16 cellular contexts compared by ENCODE assay signal in the genomic region with DNA sequence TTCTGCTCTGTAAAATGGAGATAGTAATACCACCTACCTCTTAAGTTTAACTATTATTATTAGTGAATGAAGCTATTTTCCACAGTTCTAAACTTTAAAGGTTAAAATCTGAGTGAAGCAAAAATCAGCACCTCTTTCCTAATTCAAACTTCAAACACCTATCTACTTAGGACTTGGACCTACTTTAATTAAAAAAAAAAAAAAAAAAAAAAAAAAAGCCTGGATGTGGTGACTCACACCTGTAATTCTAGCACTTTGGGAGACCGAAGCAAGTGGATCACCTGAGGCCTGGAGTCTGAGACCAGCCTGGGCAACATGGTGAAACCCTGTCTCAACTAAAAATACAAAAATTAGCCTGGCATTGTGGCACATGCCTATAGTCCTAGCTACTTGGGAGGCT. TPM values are rescaled to one million over a fixed set of nuclear protein-coding genes. Genes with fewer than 3 reads are reported as not detected.
DNase-seq lines count a peak whose midpoint lies in the region; TF ChIP-seq lines count a peak whose summit lies in the region.
"Had no signal": no experiment of that assay in that cellular context is flagged by ENCODE, and none has a peak within 500 bp of the region (broad histone marks: within the 10 kb centered on the region; RNA-seq: fewer than 3 reads in every experiment).

No MANE protein-coding gene starts in this region.

- no peak overlapping the region for H2BK5ac ChIP-seq in mesendoderm (ENCODE audit: low read length)
- no peak overlapping the region for H2BK5ac ChIP-seq in neuronal stem cell (ENCODE audit: low read length)

- no peak overlapping the region for H4K8ac ChIP-seq in mesendoderm (ENCODE audit: low read depth, low read length)
- H4K8ac ChIP-seq in neuronal stem cell (ENCODE audit: low read depth, low read length): no peak overlapping the region

- H3K18ac ChIP-seq in mesendoderm (ENCODE audit: low read length) (no peak overlapping the region), neuronal stem cell (ENCODE audit: low read length) (no peak overlapping the region)

- TF ChIP-seq CTCF in cardiac muscle cell (IDR thresholded peaks at IDR 0.05; ENCODE audit: low read depth, low read length): no peak
- no peak for TF ChIP-seq CTCF in MM.1S (IDR thresholded peaks at IDR 0.05; ENCODE audit: low read length)

- DNase-seq in cardiac muscle cell (ENCODE audit: low read depth in 1 of 2, low spot score in 1 of 2) (no peak), cardiac septum (ENCODE audit: low spot score) (no peak), MM.1S (no peak), mesendoderm (peak; percentile 53), neuronal stem cell (ENCODE audit: low spot score) (no peak), GM19240 (ENCODE audit: insufficient read length, low spot score) (no peak), retina (no peak)
- DNase-seq: GF-D8, GM23248, HCEC 1CT, KBM-7, NCI-H1092, NCI-H146, NCI-H2081 treated with DMSO at 0.1 percent for 48 hours, NCI-H510A, NCI-H774 had no signal

- H3K56ac ChIP-seq in mesendoderm (ENCODE audit: low read length): no peak overlapping the region

- H3K9me3 ChIP-seq in cardiac muscle cell (ENCODE audit: low read depth): no peaks in the 10 kb centered on the region
- H3K9me3 ChIP-seq in MM.1S (replicated peaks; ENCODE audit: insufficient read depth, low read length): no peaks in the 10 kb centered on the region
- peaks cover 2 to 15% of the 10 kb centered on the region in 2 donors for H3K9me3 ChIP-seq in neuronal stem cell (replicated peaks in 1 of 2; ENCODE audit: control insufficient read depth in 2 of 2, insufficient read depth in 1 of 2, low read depth in 1 of 2, low read length in 2 of 2)

- H3K79me2 ChIP-seq in MM.1S (ENCODE audit: low read length) (peaks cover 35% of the 10 kb centered on the region), mesendoderm (ENCODE audit: control insufficient read depth, insufficient read depth, low read length) (peaks cover 44% of the 10 kb centered on the region)

- no peak overlapping the region for H4K91ac ChIP-seq in neuronal stem cell (ENCODE audit: low read depth, low read length, poor library complexity)

- H2AK5ac ChIP-seq in mesendoderm (ENCODE audit: low read length) (no peak overlapping the region), neuronal stem cell (ENCODE audit: low read depth, low read length) (no peak overlapping the region)

- H3F3A ChIP-seq in MM.1S (ENCODE audit: insufficient read depth, low read length): peaks cover 19% of the 10 kb centered on the region

- H4K5ac ChIP-seq in mesendoderm (ENCODE audit: low read length): no peak overlapping the region

- H2AFZ ChIP-seq in MM.1S (ENCODE audit: low read length): no peak overlapping the region
- no peak overlapping the region for H2AFZ ChIP-seq in neuronal stem cell (ENCODE audit: low read length)
- H2AFZ ChIP-seq: GM23248 had no signal

- H3K4me2 ChIP-seq in MM.1S (ENCODE audit: low read depth, low read length) (peak overlapping the region; percentile 30), mesendoderm (ENCODE audit: low read length) (no peak overlapping the region), neuronal stem cell (ENCODE audit: insufficient read depth, low read length, poor library complexity, severe bottlenecking) (no peak overlapping the region)

- no peaks in the 10 kb centered on the region for H4K20me1 ChIP-seq in MM.1S (ENCODE audit: insufficient read depth, low read length)

- intact Hi-C loops in cardiac septum (cut with DNase I): no loop called here

- no peak overlapping the region for H2BK120ac ChIP-seq in mesendoderm (ENCODE audit: low read depth, low read length)
- H2BK120ac ChIP-seq in neuronal stem cell (ENCODE audit: low read depth, low read length): no peak overlapping the region

- H3K4me3 ChIP-seq in cardiac muscle cell (no peak overlapping the region), MM.1S (ENCODE audit: low read length) (no peak overlapping the region), mesendoderm (ENCODE audit: low read length) (no peak overlapping the region), neuronal stem cell (ENCODE audit: low read length in 2 of 2) (no peak overlapping the region)
- H3K4me3 ChIP-seq: GM23248 had no signal

- no peak overlapping the region for H3K9ac ChIP-seq in MM.1S (ENCODE audit: low read length)
- no peak overlapping the region for H3K9ac ChIP-seq in mesendoderm (ENCODE audit: low read length)
- H3K9ac ChIP-seq in neuronal stem cell (ENCODE audit: low read depth, low read length, poor library complexity): no peak overlapping the region
- H3K9ac ChIP-seq: GM23248 had no signal

- H3K4me1 ChIP-seq in cardiac muscle cell (ENCODE audit: low read depth) (peaks cover 23% of the 10 kb centered on the region), MM.1S (ENCODE audit: low read length) (peaks cover 25% of the 10 kb centered on the region), mesendoderm (ENCODE audit: control insufficient read depth, low read depth, low read length) (peaks cover 5% of the 10 kb centered on the region), neuronal stem cell (ENCODE audit: control insufficient read depth in 2 of 2, insufficient read depth in 1 of 2, low read depth in 1 of 2, low read length in 2 of 2) (peaks cover 2 to 4% of the 10 kb centered on the region in 2 donors)

- H3K14ac ChIP-seq in neuronal stem cell (ENCODE audit: low read length): no peak overlapping the region

- H3K36me3 ChIP-seq in cardiac muscle cell: no peaks in the 10 kb centered on the region
- no peaks in the 10 kb centered on the region for H3K36me3 ChIP-seq in MM.1S (replicated peaks; ENCODE audit: insufficient read depth, low read length)
- no peaks in the 10 kb centered on the region for H3K36me3 ChIP-seq in mesendoderm (ENCODE audit: control insufficient read depth, insufficient read depth, low read length)
- peaks cover 0 to 21% of the 10 kb centered on the region in 2 donors for H3K36me3 ChIP-seq in neuronal stem cell (replicated peaks in 1 of 2; ENCODE audit: control insufficient read depth in 2 of 2, insufficient read depth in 2 of 2, low read length in 2 of 2)

- H3K4ac ChIP-seq in mesendoderm (ENCODE audit: low read depth, low read length) (no peak overlapping the region), neuronal stem cell (ENCODE audit: low read length) (no peak overlapping the region)

- H3K27ac ChIP-seq in cardiac muscle cell (peak overlapping the region; percentile 13), MM.1S (ENCODE audit: low read length) (peak overlapping the region; percentile 13; the same call in 1 of the 2 replicates), mesendoderm (ENCODE audit: low read depth, low read length) (no peak overlapping the region), neuronal stem cell (replicated peaks; ENCODE audit: low read length) (no peak overlapping the region)
- H3K27ac ChIP-seq: GM23248 had no signal

- no peak overlapping the region for H2BK12ac ChIP-seq in neuronal stem cell (ENCODE audit: low read length)

- H2BK15ac ChIP-seq in mesendoderm (replicated peaks; ENCODE audit: low read depth): no peak overlapping the region
- no peak overlapping the region for H2BK15ac ChIP-seq in neuronal stem cell (ENCODE audit: low read length)

- WGBS in mesendoderm (ENCODE audit: extremely low coverage, insufficient coverage, low lambda C conversion rate): no CpG with 5 or more reads among the region's 1 CpG
- no CpG with 5 or more reads among the region's 1 CpG for WGBS in neuronal stem cell (ENCODE audit: extremely low coverage in 2 of 2, insufficient read length in 2 of 2, insufficient replicate concordance in 1 of 2), 2 donors

- H3K79me1 ChIP-seq in mesendoderm (ENCODE audit: low read length) (peaks cover 34% of the 10 kb centered on the region), neuronal stem cell (ENCODE audit: low read depth, low read length) (peaks cover 8% of the 10 kb centered on the region)

- H3K23ac ChIP-seq in mesendoderm (ENCODE audit: low read length) (no peak overlapping the region), neuronal stem cell (ENCODE audit: low read depth, low read length, poor library complexity) (no peak overlapping the region)

- H3K27me3 ChIP-seq in cardiac muscle cell: no peaks in the 10 kb centered on the region
- H3K27me3 ChIP-seq in MM.1S (replicated peaks; ENCODE audit: insufficient read depth, low read length): no peaks in the 10 kb centered on the region
- H3K27me3 ChIP-seq in mesendoderm (ENCODE audit: insufficient read depth, low read length, poor library complexity): peaks cover 2% of the 10 kb centered on the region
- no peaks in the 10 kb centered on the region for H3K27me3 ChIP-seq in neuronal stem cell (ENCODE audit: control insufficient read depth in 3 of 3, insufficient read depth in 3 of 3, low read depth in 1 of 3, low read length in 3 of 3)

- H3K9me2 ChIP-seq in MM.1S (replicated peaks; ENCODE audit: insufficient read depth, low read length): no peaks in the 10 kb centered on the region

RNA-seq across cellular contexts. Expression of a gene that starts 5.0 kb away (rescaled TPM):
- total RNA-seq in cardiac muscle cell (69.4 and 109 TPM in 2 replicates), cardiac septum (33.6 TPM)
- 52.6 and 61.2 TPM in 2 replicates for polyA plus RNA-seq in cardiac muscle cell
- polyA plus RNA-seq in mesendoderm (2013, experiment 1 of 2): 34.9 TPM
- 34.7 TPM for polyA plus RNA-seq in mesendoderm (2013, experiment 2 of 2)
- polyA plus RNA-seq in neuronal stem cell (2013, experiment 1 of 2): 50.1 TPM
- polyA plus RNA-seq in neuronal stem cell (2013, experiment 2 of 2): 49.2 TPM

Comparison
In these comparisons a context has a peak if more than half of its experiments do, and no peak if none do; other contexts are left out.
1. H3K27ac ChIP-seq: peak in cardiac muscle cell (single experiment) and MM.1S (single experiment); none in mesendoderm (single experiment) and neuronal stem cell (single experiment).